ENCODE assay signal across 8 cellular contexts in genomic region chr12:108691995-108692808, GRCh38. TPM values are rescaled to one million over a fixed set of nuclear protein-coding genes. Genes with fewer than 3 reads are reported as not detected.
A peak's percentile ranks its signal among the peaks of the same experiment; 100 is the strongest.
DNase-seq lines count a peak whose midpoint lies in the region; TF ChIP-seq lines count a peak whose summit lies in the region.

No MANE protein-coding gene starts in this region.

- H3K9me3 ChIP-seq in mesodermal cell (ENCODE audit: control insufficient read depth, low read length): no peaks in the 10 kb centered on the region

- H3K4me3 ChIP-seq in mesodermal cell (ENCODE audit: extremely low read depth, insufficient read depth, low read length, poor library complexity, severe bottlenecking): no peak overlapping the region
- H3K4me3 ChIP-seq in urinary bladder (ENCODE audit: low read depth, low read length): no peak overlapping the region

- peaks cover 79% of the 10 kb centered on the region for H3K4me1 Mint-ChIP-seq in activated CD4-positive, alpha-beta T cell treated with anti-CD3 and anti-CD28 coated beads, Interleukin-2, amount 10 ng/mL, durations not matched to agents 7 days and 5 days

- DNase-seq in activated CD4-positive, alpha-beta T cell treated with anti-CD3 and anti-CD28 coated beads, Interleukin-2, amount 10 ng/mL, durations not matched to agents 7 days and 5 days: no peak
- DNase-seq in activated CD4-positive, alpha-beta T cell treated with anti-CD3 and anti-CD28 coated beads, Interleukin-2, amount 50 U/mL, for 1 hour: no peak
- DNase-seq in HUDEP-2 (lab: John Stamatoyannopoulos, UW; ENCODE audit: unreplicated experiment in 76 of 76) (peak in 63 of 76 experiments; percentile 12 to 74 (median 47)), RWPE1 (ENCODE audit: low spot score) (no peak)
- DNase-seq in stimulated activated CD4-positive, alpha-beta T cell treated with anti-CD3 and anti-CD28 coated beads, Interleukin-4, amount 100 ng/mL, for 24 hours: no peak

- peaks cover 42% of the 10 kb centered on the region for H3K4me1 ChIP-seq in mesodermal cell (ENCODE audit: control insufficient read depth, insufficient read depth, low read length, poor library complexity, severe bottlenecking)
- no peaks in the 10 kb centered on the region for H3K4me1 ChIP-seq in urinary bladder (ENCODE audit: insufficient read depth)

- H3K27ac ChIP-seq in RWPE1 (peak overlapping the region; percentile 97), cingulate gyrus (ENCODE audit: low read depth, low read length) (peak overlapping the region; percentile 90), mesodermal cell (ENCODE audit: low read depth, low read length, severe bottlenecking) (peak overlapping the region; percentile 96), urinary bladder (ENCODE audit: low read depth) (peak overlapping the region; percentile 88)

- no peak for TF ChIP-seq CTCF in RWPE1 (conservative IDR thresholded peaks at IDR 0.05; ENCODE audit: low read depth)

- CTCF ChIA-PET in activated CD4-positive, alpha-beta T cell treated with anti-CD3 and anti-CD28 coated beads, Interleukin-2, amount 10 ng/mL, durations not matched to agents 7 days and 5 days (lab: Charles Lee): interaction anchor here (0.7 to 3.5 kb wide), 7 partner anchors 10 to 112 kb away, joined by 3 to 17 read pairs (median 4); no protein-coding TSS in a partner anchor
- CTCF ChIA-PET in RWPE1 (lab: Yijun Ruan, JAX): interaction anchor here (0.6 to 2.8 kb wide), 4 partner anchors 22 to 128 kb away, joined by 4 to 18 read pairs (median 6); no protein-coding TSS in a partner anchor

- peaks cover 7% of the 10 kb centered on the region for H3K36me3 Mint-ChIP-seq in activated CD4-positive, alpha-beta T cell treated with anti-CD3 and anti-CD28 coated beads, Interleukin-2, amount 10 ng/mL, durations not matched to agents 7 days and 5 days (ENCODE audit: low read depth)

- no peaks in the 10 kb centered on the region for H3K9me3 Mint-ChIP-seq in activated CD4-positive, alpha-beta T cell treated with anti-CD3 and anti-CD28 coated beads, Interleukin-2, amount 10 ng/mL, durations not matched to agents 7 days and 5 days

- peaks cover 45% of the 10 kb centered on the region for H3K36me3 ChIP-seq in mesodermal cell (ENCODE audit: control insufficient read depth, insufficient read depth, low read length)
- no peaks in the 10 kb centered on the region for H3K36me3 ChIP-seq in urinary bladder (ENCODE audit: insufficient read depth)

- POLR2A ChIA-PET in activated CD4-positive, alpha-beta T cell treated with anti-CD3 and anti-CD28 coated beads, Interleukin-2, amount 10 ng/mL, durations not matched to agents 7 days and 5 days (lab: Charles Lee): interaction anchor here (0.6 kb wide), 1 partner anchor 10 kb away, joined by 8 read pairs; no protein-coding TSS in a partner anchor
- POLR2A ChIA-PET in RWPE1 (lab: Yijun Ruan, JAX; ENCODE audit: low non-redundant PET): interaction anchor here (0.5 kb wide), 1 partner anchor 343 kb away, joined by 3 read pairs; no protein-coding TSS in a partner anchor

- H3K4me3 Mint-ChIP-seq in activated CD4-positive, alpha-beta T cell treated with anti-CD3 and anti-CD28 coated beads, Interleukin-2, amount 10 ng/mL, durations not matched to agents 7 days and 5 days: peak overlapping the region; percentile 53

- H3K27ac Mint-ChIP-seq in activated CD4-positive, alpha-beta T cell treated with anti-CD3 and anti-CD28 coated beads, Interleukin-2, amount 10 ng/mL, durations not matched to agents 7 days and 5 days: peak overlapping the region; percentile 91

- WGBS in mesodermal cell (ENCODE audit: insufficient coverage in 2 of 2), 2 experiments: 50 to 59% methylated on average over 7 to 9 of the region's 9 CpGs
- 14% methylated on average over 9 of the region's 9 CpGs for WGBS in urinary bladder

- no peaks in the 10 kb centered on the region for H3K27me3 Mint-ChIP-seq in activated CD4-positive, alpha-beta T cell treated with anti-CD3 and anti-CD28 coated beads, Interleukin-2, amount 10 ng/mL, durations not matched to agents 7 days and 5 days

RNA-seq across cellular contexts. Expression of gene CORO1C, which starts 39.1 kb away (rescaled TPM):
- 10 to 100 TPM; 38.5 to 41.3 TPM for total RNA-seq in activated CD4-positive, alpha-beta T cell treated with anti-CD3 and anti-CD28 coated beads, Interleukin-2, amount 10 ng/mL, durations not matched to agents 7 days and 5 days
- 168 TPM for polyA plus RNA-seq in mesodermal cell (2013, experiment 1 of 2)
- 149 TPM for polyA plus RNA-seq in mesodermal cell (2013, experiment 2 of 2)
- 213 TPM for total RNA-seq in urinary bladder
- polyA plus RNA-seq in urinary bladder: 149 TPM

RNA-seq across cellular contexts. Expression of gene SELPLG, which starts 58.5 kb away (rescaled TPM):
- total RNA-seq in activated CD4-positive, alpha-beta T cell treated with anti-CD3 and anti-CD28 coated beads, Interleukin-2, amount 10 ng/mL, durations not matched to agents 7 days and 5 days: 100 to 1,000 TPM; 207 to 214 TPM
- polyA plus RNA-seq in mesodermal cell (2013, experiment 1 of 2): 1.1 TPM
- 0.30 TPM for polyA plus RNA-seq in mesodermal cell (2013, experiment 2 of 2)
- total RNA-seq in urinary bladder: 3.6 TPM
- polyA plus RNA-seq in urinary bladder: 9.4 TPM

Comparison
In these comparisons a context has a peak if more than half of its experiments do, and no peak if none do; other contexts are left out.
1. DNase-seq: peak in HUDEP-2 (63 of 76); none in activated CD4-positive, alpha-beta T cell treated with anti-CD3 and anti-CD28 coated beads, Interleukin-2, amount 10 ng/mL, durations not matched to agents 7 days and 5 days (single experiment), activated CD4-positive, alpha-beta T cell treated with anti-CD3 and anti-CD28 coated beads, Interleukin-2, amount 50 U/mL, for 1 hour (single experiment), RWPE1 (single experiment) and stimulated activated CD4-positive, alpha-beta T cell treated with anti-CD3 and anti-CD28 coated beads, Interleukin-4, amount 100 ng/mL, for 24 hours (single experiment).
2. RNA of gene SELPLG, which starts 58.5 kb away (total RNA-seq): 207 to 214 TPM in activated CD4-positive, alpha-beta T cell treated with anti-CD3 and anti-CD28 coated beads, Interleukin-2, amount 10 ng/mL, durations not matched to agents 7 days and 5 days; 3.6 TPM in urinary bladder (single experiment); every median in the first group is over 10 times any median in the second.
3. Peak in every context shown above with its lines, with median percentiles within 50 percentile points of each other: H3K27ac ChIP-seq.